In the genomic region with DNA sequence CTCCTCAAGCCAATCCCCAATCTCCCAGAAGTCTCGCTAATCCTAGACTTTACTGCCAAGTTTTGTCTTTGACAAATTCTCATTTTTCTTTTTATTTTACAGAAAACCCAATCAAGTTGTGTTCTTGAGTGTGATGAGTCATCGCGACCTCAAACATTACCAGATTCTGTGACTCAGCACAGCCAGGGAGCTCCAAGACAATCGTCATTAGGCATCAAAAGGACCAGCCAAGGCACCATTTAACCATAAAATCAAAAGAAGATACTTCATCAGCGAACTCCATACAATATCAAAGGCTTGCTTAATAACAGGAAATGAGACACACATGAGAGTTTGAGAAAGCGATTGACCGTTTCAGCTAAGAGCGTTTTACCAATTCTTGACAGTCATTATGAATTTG, we compare ENCODE assay signal across 11 cellular contexts.
A peak's percentile ranks its signal among the peaks of the same experiment; 100 is the strongest.
DNase-seq lines count a peak whose midpoint lies in the region; ATAC-seq, FAIRE-seq and TF ChIP-seq lines count a peak whose summit lies in the region.
"Had no signal": no experiment of that assay in that cellular context is flagged by ENCODE, and none has a peak within 500 bp of the region (broad histone marks: within the 10 kb centered on the region; RNA-seq: fewer than 3 reads in every experiment).

No MANE protein-coding gene starts in this region.

- no peak overlapping the region for H3K23ac ChIP-seq in H1 (ENCODE audit: insufficient read length)

- no peak overlapping the region for H4K8ac ChIP-seq in H1 (ENCODE audit: extremely low read depth, insufficient read depth, low read length)

- POLR2A ChIA-PET in PC-3 (lab: Charles Lee; ENCODE audit: unreplicated experiment) (no interaction called here), H1 (lab: Charles Lee; ENCODE audit: partially characterized antibody) (no interaction called here)

- H3K4me2 ChIP-seq in PC-3 (ENCODE audit: low read length) (peak overlapping the region; percentile 21; the same call in 1 of the 2 replicates), H1 (ENCODE audit: insufficient read depth in 1 of 2, low read depth in 2 of 2, low read length in 2 of 2) (no peak overlapping the region)

- H2BK20ac ChIP-seq in H1 (ENCODE audit: low read length), result no peak overlapping the region

- DNase-seq in GM03348 (ENCODE audit: low spot score) (peak; percentile 78), PC-3 (peak; percentile 89), H1 (ENCODE audit: low read depth in 1 of 2, low spot score in 2 of 2) (no peak), skeletal muscle cell (ENCODE audit: low read depth) (peak; percentile 82), ovary (no peak), NCI-H748 treated with DMSO at 0.1 percent for 48 hours (lab: John Stamatoyannopoulos, UW) (no peak), occipital lobe (lab: John Stamatoyannopoulos, UW) (no peak)
- DNase-seq: activated CD4-positive, alpha-beta T cell treated with anti-CD3 and anti-CD28 coated beads for 4 hours; activated naive CD4-positive, alpha-beta T cell; NCI-H446 treated with DMSO at 0.1 percent for 48 hours had no signal

- no peaks in the 10 kb centered on the region for H4K20me1 ChIP-seq in PC-3 (ENCODE audit: low read length)
- H4K20me1 ChIP-seq in H1 (replicated peaks in 1 of 2; ENCODE audit: control insufficient read depth in 1 of 2, insufficient read depth in 2 of 2, low read length in 2 of 2), result peaks cover 0 to 18% of the 10 kb centered on the region in 2 experiments

- H3K9me3 ChIP-seq in PC-3 (ENCODE audit: low read length), result no peaks in the 10 kb centered on the region
- 0 out of 4 replicates have a peak, but pooled peaks cover 0 to under 1% of the 10 kb centered on the region in 2 experiments for H3K9me3 ChIP-seq in H1 (ENCODE audit: insufficient read depth in 2 of 2, low read depth in 1 of 2, low read length in 1 of 2)
- H3K9me3 ChIP-seq in ovary, result no peaks in the 10 kb centered on the region
- H3K9me3 ChIP-seq: upper lobe of left lung had no signal

- CTCF ChIA-PET in PC-3 (lab: Charles Lee), result interaction anchor here (0.6 to 0.7 kb wide), 3 partner anchors 8 to 251 kb away, joined by 3 to 4 read pairs (median 3); no protein-coding TSS in a partner anchor
- CTCF ChIA-PET in H1 (lab: Charles Lee; ENCODE audit: partially characterized antibody), result interaction anchor here (0.6 to 1.3 kb wide), 2 partner anchors 9 to 418 kb away, joined by 3 read pairs; no protein-coding TSS in a partner anchor

- 0 out of 2 replicates have a peak, but pooled peaks cover 2% of the 10 kb centered on the region for H3K79me1 ChIP-seq in H1 (ENCODE audit: low read depth, low read length)

- H3K9ac ChIP-seq in PC-3 (ENCODE audit: low read length) (no peak overlapping the region), H1 (replicated peaks in 1 of 4; ENCODE audit: extremely low read depth in 1 of 4, low read depth in 3 of 4, low read length in 3 of 4) (no peak overlapping the region)

- no peak overlapping the region for H2AFZ ChIP-seq in PC-3 (ENCODE audit: low read length)
- H2AFZ ChIP-seq in H1 (ENCODE audit: low read length), result no peak overlapping the region

- H2BK12ac ChIP-seq in H1 (ENCODE audit: low read depth, low read length), result no peak overlapping the region

- no peaks in the 10 kb centered on the region for H3K36me3 ChIP-seq in PC-3 (ENCODE audit: low read depth, low read length)
- H3K36me3 ChIP-seq in H1 (ENCODE audit: control insufficient read depth in 2 of 4, insufficient read depth in 4 of 4, low read length in 3 of 4), result no peaks in the 10 kb centered on the region
- H3K36me3 ChIP-seq in ovary, result no peaks in the 10 kb centered on the region
- H3K36me3 ChIP-seq: upper lobe of left lung had no signal

- no peak for FAIRE-seq in H1 (lab: Jason Lieb, UNC)

- H3K27me3 ChIP-seq in PC-3 (ENCODE audit: low read length), result no peaks in the 10 kb centered on the region
- H3K27me3 ChIP-seq in H1 (replicated peaks in 1 of 4; ENCODE audit: control insufficient read depth in 3 of 4, extremely low read depth in 1 of 4, insufficient read depth in 3 of 4, low read length in 3 of 4), result no peaks in the 10 kb centered on the region
- H3K27me3 ChIP-seq in ovary, result no peaks in the 10 kb centered on the region
- H3K27me3 ChIP-seq: upper lobe of left lung had no signal

- no peak overlapping the region for H3K18ac ChIP-seq in H1 (ENCODE audit: extremely low read depth, low read length)

- peak overlapping the region; percentile 58 for H3K27ac ChIP-seq in PC-3 (ENCODE audit: low read length)
- H3K27ac ChIP-seq in H1 (ENCODE audit: low read depth, low read length), result no peak overlapping the region
- no peak overlapping the region for H3K27ac ChIP-seq in ovary
- H3K27ac ChIP-seq: upper lobe of left lung had no signal

- H3K4me3 ChIP-seq in PC-3 (ENCODE audit: low read length) (no peak overlapping the region), H1 (ENCODE audit: extremely low read depth in 1 of 4, insufficient read depth in 2 of 4, low read depth in 3 of 4, low read length in 4 of 4) (no peak overlapping the region), skeletal muscle cell (ENCODE audit: low read depth, low read length) (no peak overlapping the region), ovary (no peak overlapping the region)
- H3K4me3 ChIP-seq: upper lobe of left lung had no signal

- TF ChIP-seq CTCF in PC-3 (conservative IDR thresholded peaks at IDR 0.05; ENCODE audit: low read depth, low read length), result no peak
- TF ChIP-seq CTCF in H1 (IDR thresholded peaks at IDR 0.05; ENCODE audit: control extremely low read depth in 1 of 3, insufficient read depth in 1 of 3, low read depth in 1 of 3, low read length in 3 of 3), result no peak
- TF ChIP-seq CTCF in ovary (IDR thresholded peaks at IDR 0.05), result no peak

- H3K4me1 ChIP-seq in PC-3 (ENCODE audit: insufficient read depth, low read length) (peaks cover 17% of the 10 kb centered on the region), H1 (replicated peaks in 1 of 4; ENCODE audit: control insufficient read depth in 3 of 4, insufficient read depth in 4 of 4, low read length in 3 of 4) (no peaks in the 10 kb centered on the region; a peak in 1 of 7 replicates), ovary (ENCODE audit: insufficient read depth) (peaks cover 4% of the 10 kb centered on the region)

- H3K4ac ChIP-seq in H1 (replicated peaks; ENCODE audit: insufficient read length, low read depth, low read length), result no peak overlapping the region

- TF ChIP-seq EP300 in H1 (IDR thresholded peaks at IDR 0.05; ENCODE audit: borderline replicate concordance in 1 of 2, low read depth in 2 of 2, low read length in 2 of 2) (no peak), ovary (IDR thresholded peaks at IDR 0.05) (no peak)

- H2BK15ac ChIP-seq in H1 (ENCODE audit: low read length), result no peak overlapping the region

- no peak for TF ChIP-seq RAD21 in H1 (IDR thresholded peaks at IDR 0.05 in 1 of 2, conservative IDR thresholded peaks at IDR 0.05 in 1 of 2; ENCODE audit: low read depth in 2 of 2, low read length in 2 of 2)

- TF ChIP-seq POLR2A in H1 (IDR thresholded peaks at IDR 0.05; ENCODE audit: control extremely low read depth in 1 of 2, low read depth in 2 of 2, low read length in 2 of 2), result no peak
- TF ChIP-seq POLR2A in ovary (IDR thresholded peaks at IDR 0.05), result no peak

- WGBS in H1 (ENCODE audit: extremely low coverage in 1 of 2, insufficient coverage in 1 of 2, insufficient read length in 1 of 2, insufficient replicate concordance in 2 of 2, low coverage in 1 of 2, low lambda C conversion rate in 2 of 2, missing lambda C conversion rate in 1 of 2), 2 experiments, result 90% methylated on average over 8 of the region's 8 CpGs; no CpG with 5 or more reads in 1 of the 2 experiments
- 71 to 75% (median 71%) methylated on average over 8 of the region's 8 CpGs for WGBS in ovary, 3 donors

- H3K56ac ChIP-seq in H1 (replicated peaks; ENCODE audit: insufficient read length, low read depth, low read length), result no peak overlapping the region

- no peak overlapping the region for H4K5ac ChIP-seq in H1 (ENCODE audit: insufficient read length, low read depth, low read length)

- no peaks in the 10 kb centered on the region for H3K79me2 ChIP-seq in PC-3 (ENCODE audit: low read length)
- peaks cover 0 to 3% of the 10 kb centered on the region in 2 experiments; a peak in 1 of 4 replicates for H3K79me2 ChIP-seq in H1 (ENCODE audit: control insufficient read depth in 1 of 2, insufficient read depth in 2 of 2, low read length in 2 of 2)

- peaks cover 17% of the 10 kb centered on the region for H3K23me2 ChIP-seq in H1 (ENCODE audit: low read depth, low read length)

- H2BK120ac ChIP-seq in H1 (replicated peaks; ENCODE audit: low read depth, low read length), result no peak overlapping the region

- H3K14ac ChIP-seq in H1 (ENCODE audit: insufficient read length), result no peak overlapping the region

- BruUV-seq in PC-3 (replicated peaks; lab: Mats Ljungman, UMichigan), result no TSS peak

- H2BK5ac ChIP-seq in H1 (ENCODE audit: low read depth, low read length), result no peak overlapping the region

- H2AK5ac ChIP-seq in H1 (ENCODE audit: low read depth, low read length), result no peak overlapping the region

- no peaks in the 10 kb centered on the region for H3K9me2 ChIP-seq in PC-3 (replicated peaks; ENCODE audit: low read length)

- intact Hi-C loops in PC-3 (cut with micrococcal nuclease) (no loop called here), ovary (cut with DNase I) (no loop called here)

- no peak overlapping the region for H4K91ac ChIP-seq in H1 (replicated peaks; ENCODE audit: insufficient read length, low read length)

- peak; percentile 96 for ATAC-seq in PC-3

- H3F3A ChIP-seq in PC-3 (ENCODE audit: low read length, unreplicated experiment), result no peaks in the 10 kb centered on the region

TF ChIP-seq in H1, 55 proteins besides CTCF, POLR2A, EP300 and RAD21:
- TF ChIP-seq BACH1 (IDR thresholded peaks at IDR 0.05; ENCODE audit: low read length) (peak; percentile 76), CHD1 (IDR thresholded peaks at IDR 0.05; ENCODE audit: low read depth, low read length) (no peak)

Comparison
In these comparisons a context has a peak if more than half of its experiments do, and no peak if none do; other contexts are left out.
1. DNase-seq: peak in GM03348 (single experiment), PC-3 (single experiment) and skeletal muscle cell (single experiment); none in H1 (0 of 2), ovary (0 of 5), NCI-H748 treated with DMSO at 0.1 percent for 48 hours (single experiment) and occipital lobe (single experiment).